ENCODE assay signal across 1 cellular context in the genomic region with DNA sequence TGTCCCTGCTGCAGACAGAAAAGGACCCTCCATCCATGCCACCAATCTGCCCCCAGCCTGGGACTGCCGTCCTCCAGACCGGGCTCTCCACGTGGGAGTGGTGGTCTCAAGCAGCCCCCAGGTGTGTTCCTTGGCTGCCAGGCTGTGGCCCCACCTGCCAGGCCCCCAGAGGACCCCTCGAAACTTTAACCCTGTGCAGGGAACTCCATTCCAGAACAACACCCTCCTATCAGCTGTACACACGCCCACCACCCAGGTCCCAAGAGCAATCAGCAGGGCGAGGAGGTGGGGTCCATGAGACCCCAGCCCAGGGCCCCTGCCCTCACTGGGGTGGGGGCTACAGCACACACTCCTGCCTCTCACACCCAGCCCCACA.
A peak's percentile ranks its signal among the peaks of the same experiment; 100 is the strongest.
TF ChIP-seq lines count a peak whose summit lies in the region.

No MANE protein-coding gene starts in this region.

TF ChIP-seq in HepG2, 621 proteins besides CTCF, POLR2A, EP300 and RAD21 (continued from another document):
- TF ChIP-seq, protein P1, sequence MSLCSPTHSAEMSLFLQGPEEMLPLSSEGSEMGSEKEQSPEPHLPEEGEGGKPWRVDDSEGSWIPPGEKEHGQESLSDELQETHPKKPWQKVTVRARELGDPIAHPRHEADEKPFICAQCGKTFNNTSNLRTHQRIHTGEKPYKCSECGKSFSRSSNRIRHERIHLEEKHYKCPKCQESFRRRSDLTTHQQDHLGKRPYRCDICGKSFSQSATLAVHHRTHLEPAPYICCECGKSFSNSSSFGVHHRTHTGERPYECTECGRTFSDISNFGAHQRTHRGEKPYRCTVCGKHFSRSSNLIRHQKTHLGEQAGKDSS (CRISPR knock-in tag; IDR thresholded peaks at IDR 0.05; ENCODE audit: borderline replicate concordance, low read depth): no peak
- TF ChIP-seq KLF11 (CRISPR knock-in tag; IDR thresholded peaks at IDR 0.05): no peak
- no peak for TF ChIP-seq ZFP36L2 (CRISPR knock-in tag; IDR thresholded peaks at IDR 0.05)
- no peak for TF ChIP-seq AHR (CRISPR knock-in tag; IDR thresholded peaks at IDR 0.05)
- no peak; the same call in 1 of the 2 replicates for TF ChIP-seq ZNF225 (CRISPR knock-in tag; IDR thresholded peaks at IDR 0.05)
- no peak for TF ChIP-seq HOXA9 (CRISPR knock-in tag; IDR thresholded peaks at IDR 0.05; ENCODE audit: borderline replicate concordance)
- TF ChIP-seq, protein P2, sequence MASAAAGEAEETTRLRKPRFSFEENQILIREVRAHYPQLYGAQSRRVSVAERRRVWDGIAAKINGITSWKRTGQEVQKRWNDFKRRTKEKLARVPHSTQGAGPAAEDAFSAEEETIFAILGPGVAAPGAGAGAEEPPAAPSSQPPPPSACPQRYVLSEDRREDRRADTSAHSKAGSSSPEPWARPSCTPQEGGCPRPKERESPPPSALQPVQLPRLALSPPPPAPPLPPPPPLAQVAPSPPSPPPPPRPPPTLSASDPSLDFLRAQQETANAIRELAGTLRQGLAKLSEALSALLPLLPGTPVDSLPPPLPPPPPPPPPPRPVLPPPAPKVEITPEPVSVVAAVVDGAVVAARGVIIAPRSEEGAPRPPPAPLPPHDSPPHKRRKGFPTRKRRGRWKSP (CRISPR knock-in tag; IDR thresholded peaks at IDR 0.05): no peak
- 0 out of 2 replicates have a peak, but pooled peaks have one; percentile 30 for TF ChIP-seq ZNF136 (CRISPR knock-in tag; IDR thresholded peaks at IDR 0.05; ENCODE audit: low read depth)
- peak; percentile 7 for TF ChIP-seq AGO2 (optimal IDR thresholded peaks at IDR 0.05; ENCODE audit: low read depth, low read length)
- TF ChIP-seq ZNF230 (CRISPR knock-in tag; IDR thresholded peaks at IDR 0.05): no peak
- no peak for TF ChIP-seq ZC3H13 (CRISPR knock-in tag; IDR thresholded peaks at IDR 0.05)
- no peak for TF ChIP-seq SRY (CRISPR knock-in tag; IDR thresholded peaks at IDR 0.05)
- TF ChIP-seq RBM22 (optimal IDR thresholded peaks at IDR 0.05; ENCODE audit: low read length): no peak
